ENCODE assay signal across 9 cellular contexts in the genomic region with DNA sequence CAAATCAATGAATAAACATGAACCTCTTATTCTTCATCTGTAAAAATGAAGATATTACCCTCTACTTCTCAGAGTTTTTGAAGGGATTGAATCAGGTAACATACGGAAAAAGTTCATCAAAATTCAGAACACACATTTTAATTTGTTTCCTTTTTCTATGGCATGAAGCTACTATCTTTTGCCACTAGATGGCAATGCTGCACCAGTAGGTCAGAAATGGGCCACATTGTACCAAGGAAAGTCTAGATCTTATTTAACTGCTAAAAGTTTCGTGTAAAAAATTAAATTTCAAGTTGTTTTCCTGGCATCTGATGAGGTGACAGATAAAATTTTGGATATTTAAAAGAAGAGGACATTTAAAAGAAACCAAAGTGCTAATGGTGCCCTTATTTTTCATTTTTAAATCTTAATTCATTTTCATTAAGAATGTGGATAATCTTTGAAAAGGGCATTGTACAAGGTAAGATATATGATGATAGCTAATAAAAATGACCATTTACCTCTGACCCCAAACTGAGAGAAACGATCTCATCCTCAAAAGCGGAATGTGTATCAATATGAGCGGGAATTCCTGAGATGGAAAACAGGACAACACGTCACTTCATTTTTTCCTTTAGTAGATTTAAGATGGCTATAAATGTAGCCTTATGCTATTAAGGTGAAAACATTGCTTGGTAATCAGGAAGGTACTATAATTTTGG. TPM values are rescaled to one million over a fixed set of nuclear protein-coding genes. Genes with fewer than 3 reads are reported as not detected.
DNase-seq lines count a peak whose midpoint lies in the region; ATAC-seq, FAIRE-seq and TF ChIP-seq lines count a peak whose summit lies in the region.
"Had no signal": no experiment of that assay in that cellular context is flagged by ENCODE, and none has a peak within 500 bp of the region (broad histone marks: within the 10 kb centered on the region; RNA-seq: fewer than 3 reads in every experiment).

No MANE protein-coding gene starts in this region.

- H3K27me3 ChIP-seq in CD8-positive, alpha-beta T cell (ENCODE audit: insufficient read depth, low read length), result no peaks in the 10 kb centered on the region
- no peaks in the 10 kb centered on the region for H3K27me3 ChIP-seq in esophagus muscularis mucosa

- POLR2A ChIA-PET in CD8-positive, alpha-beta T cell (lab: Charles Lee), result no interaction called here

- no peak overlapping the region for H3K4me3 Mint-ChIP-seq in CD8-positive, alpha-beta T cell
- H3K4me3 Mint-ChIP-seq in osteocyte (ENCODE audit: unreplicated experiment), result no peak overlapping the region
- H3K4me3 Mint-ChIP-seq: T-helper 1 cell treated with Interleukin-12 subunit alpha and Interleukin-12 subunit beta and Interleukin-4 antibody, amounts not matched to agents 30 μg/mL and 1 μg/mL, for 36 hours had no signal

- no peaks in the 10 kb centered on the region for H3K9me3 ChIP-seq in CD8-positive, alpha-beta T cell (ENCODE audit: low read length)
- no peaks in the 10 kb centered on the region for H3K9me3 ChIP-seq in esophagus muscularis mucosa

- peak in 2 of 7 experiments; percentile 19 to 27 for DNase-seq in CD8-positive, alpha-beta T cell
- DNase-seq in GM13976 (ENCODE audit: low spot score) (peak; percentile 37), Kasumi-1 (lab: John Stamatoyannopoulos, UW) (peak; percentile 60 to 83), esophagus muscularis mucosa (ENCODE audit: extremely low spot score) (no peak), osteocyte (ENCODE audit: extremely low spot score, unreplicated experiment) (no peak), NK-92 (lab: John Stamatoyannopoulos, UW; ENCODE audit: unreplicated experiment) (no peak), omental fat pad (ENCODE audit: low spot score) (no peak)

- peak; percentile 64 for ATAC-seq in CD8-positive, alpha-beta T cell
- no peak for ATAC-seq in omental fat pad (ENCODE audit: low FRiP score)

- no peak overlapping the region for H3K27ac ChIP-seq in CD8-positive, alpha-beta T cell (ENCODE audit: low read depth, low read length)
- no peak overlapping the region for H3K27ac ChIP-seq in esophagus muscularis mucosa (replicated peaks in 1 of 4)

- H3K36me3 ChIP-seq in CD8-positive, alpha-beta T cell (ENCODE audit: insufficient read depth, low read length), result peaks cover 12% of the 10 kb centered on the region
- H3K36me3 ChIP-seq in esophagus muscularis mucosa, result peaks cover 10 to 43% (median 35%) of the 10 kb centered on the region in 4 donors

- in situ Hi-C loops in GM13976 (cut with MboI; ENCODE audit: low sequenced_read_pairs, unreplicated experiment), result no loop called here

- CTCF ChIA-PET in CD8-positive, alpha-beta T cell (lab: Charles Lee), result interaction anchor here (0.6 to 9.2 kb wide), 8 partner anchors 9 to 222 kb away, joined by 3 to 62 read pairs (median 7); partner anchors contain the start of gene ALKBH8

- FAIRE-seq in TTC549 (lab: Jason Lieb, UNC), result peak; percentile 86

- no peak for TF ChIP-seq EP300 in esophagus muscularis mucosa (IDR thresholded peaks at IDR 0.05)

- peaks cover 78% of the 10 kb centered on the region for H3K36me3 Mint-ChIP-seq in CD8-positive, alpha-beta T cell
- H3K36me3 Mint-ChIP-seq in osteocyte (ENCODE audit: unreplicated experiment), result peaks cover 18% of the 10 kb centered on the region

- no peaks in the 10 kb centered on the region for H3K9me3 Mint-ChIP-seq in CD8-positive, alpha-beta T cell
- no peaks in the 10 kb centered on the region for H3K9me3 Mint-ChIP-seq in osteocyte (ENCODE audit: unreplicated experiment)
- H3K9me3 Mint-ChIP-seq: T-helper 1 cell treated with Interleukin-12 subunit alpha and Interleukin-12 subunit beta and Interleukin-4 antibody, amounts not matched to agents 30 μg/mL and 1 μg/mL, for 36 hours had no signal

- WGBS in esophagus muscularis mucosa, result 70% methylated on average over 6 of the region's 6 CpGs

- peak; percentile 97 for TF ChIP-seq CTCF in CD8-positive, alpha-beta T cell (IDR thresholded peaks at IDR 0.05)
- TF ChIP-seq CTCF in GM13976 (IDR thresholded peaks at IDR 0.05; ENCODE audit: borderline replicate concordance, control extremely low read depth, extremely low read depth, insufficient read depth, missing control alignments) (peak; percentile 70), esophagus muscularis mucosa (IDR thresholded peaks at IDR 0.05) (peak; percentile 69 to 85 (median 80)), osteocyte (IDR thresholded peaks at IDR 0.05) (peak; percentile 82), omental fat pad (IDR thresholded peaks at IDR 0.05) (no peak)

- intact Hi-C loops in CD8-positive, alpha-beta T cell (cut with DNase I, micrococcal nuclease), result loop anchor here (1.0 to 5.0 kb wide), 4 partner anchors 15 to 348 kb away; partner anchors contain the start of gene ALKBH8 (in 1 of the 2)
- intact Hi-C loops in esophagus muscularis mucosa (cut with DNase I), result no loop called here

- peaks cover 2% of the 10 kb centered on the region for H3K4me1 Mint-ChIP-seq in CD8-positive, alpha-beta T cell (ENCODE audit: low read depth)
- H3K4me1 Mint-ChIP-seq in osteocyte (ENCODE audit: unreplicated experiment), result peaks cover 12% of the 10 kb centered on the region

- no peak for TF ChIP-seq POLR2A in esophagus muscularis mucosa (IDR thresholded peaks at IDR 0.05; ENCODE audit: low read depth)

- H3K4me1 ChIP-seq in CD8-positive, alpha-beta T cell (ENCODE audit: insufficient read depth, low read length), result no peaks in the 10 kb centered on the region
- no peaks in the 10 kb centered on the region for H3K4me1 ChIP-seq in esophagus muscularis mucosa

- no peaks in the 10 kb centered on the region for H3K27me3 Mint-ChIP-seq in CD8-positive, alpha-beta T cell (ENCODE audit: low read depth)
- H3K27me3 Mint-ChIP-seq in osteocyte (ENCODE audit: unreplicated experiment), result no peaks in the 10 kb centered on the region

- no peak overlapping the region for H3K4me3 ChIP-seq in CD8-positive, alpha-beta T cell (ENCODE audit: low read depth, low read length)
- no peak overlapping the region for H3K4me3 ChIP-seq in esophagus muscularis mucosa

- H3K27ac Mint-ChIP-seq in CD8-positive, alpha-beta T cell, result no peak overlapping the region
- no peak overlapping the region for H3K27ac Mint-ChIP-seq in osteocyte (ENCODE audit: unreplicated experiment)
- H3K27ac Mint-ChIP-seq: T-helper 1 cell treated with Interleukin-12 subunit alpha and Interleukin-12 subunit beta and Interleukin-4 antibody, amounts not matched to agents 30 μg/mL and 1 μg/mL, for 36 hours had no signal

RNA-seq across cellular contexts. Expression of gene ALKBH8, which starts 16.1 kb away (rescaled TPM):
- 10 to 100 TPM; 10.2 to 11.8 TPM for total RNA-seq in CD8-positive, alpha-beta T cell
- 1 to 10 TPM; 4.1 to 5.8 (median 5.4) TPM for total RNA-seq in esophagus muscularis mucosa
- 5.0 and 7.0 TPM in 2 replicates for total RNA-seq in osteocyte
- total RNA-seq in omental fat pad, result 10 to 100 TPM in 1 of 4 donors, 1 to 10 TPM in 3; 4.4 to 11.8 (median 7.1) TPM

RNA-seq across cellular contexts. Expression of gene ELMOD1, which starts 41.5 kb away (rescaled TPM):
- not detected for total RNA-seq in CD8-positive, alpha-beta T cell
- total RNA-seq in esophagus muscularis mucosa (1 to 10 TPM in 1 of 4 donors, under 1 TPM in 3; 0.39 to 1.7 (median 0.54) TPM), osteocyte (not detected in 2 replicates), omental fat pad (not detected)

Comparison
In these comparisons a context has a peak if more than half of its experiments do, and no peak if none do; other contexts are left out.
1. DNase-seq: peak in GM13976 (single experiment) and Kasumi-1 (2 of 2); none in esophagus muscularis mucosa (single experiment), osteocyte (single experiment), NK-92 (single experiment) and omental fat pad (single experiment).
2. CTCF ChIP-seq: peak in CD8-positive, alpha-beta T cell (single experiment), GM13976 (single experiment), esophagus muscularis mucosa (3 of 3) and osteocyte (single experiment); none in omental fat pad (0 of 3).